In the genomic region with DNA sequence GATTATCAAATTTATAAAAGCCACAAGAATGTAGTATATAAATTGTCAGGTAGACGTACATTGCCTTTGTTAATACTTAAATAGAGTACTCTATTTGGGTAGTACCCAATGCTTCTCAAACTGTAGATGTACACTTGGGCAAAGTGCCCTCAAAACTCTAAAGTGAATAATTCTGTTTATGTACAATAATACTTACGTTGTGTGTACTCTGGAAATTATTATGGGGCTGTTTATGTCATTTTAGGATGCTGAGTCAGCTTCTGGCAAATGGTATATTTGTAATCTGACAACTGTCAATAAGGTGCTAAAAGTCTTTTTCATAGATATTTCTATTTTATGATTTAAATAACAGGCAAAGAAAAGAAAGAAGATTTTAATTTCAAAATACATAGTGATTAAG, we compare ENCODE assay signal across 20 cellular contexts.
"Had no signal": no experiment of that assay in that cellular context is flagged by ENCODE, and none has a peak within 500 bp of the region (broad histone marks: within the 10 kb centered on the region; RNA-seq: fewer than 3 reads in every experiment).

No MANE protein-coding gene starts in this region.

- H3K27me3 ChIP-seq: MG63 had no signal

- ATAC-seq: Panc1, SK-N-SH treated with all-trans-retinoic acid at 6 μM for 48 hours had no signal

- H3K27ac ChIP-seq: RWPE1 had no signal

- H3K4me3 ChIP-seq: MG63 had no signal

- DNase-seq: Karpas-422, KG1, MG63, NCI-H1092, NCI-H1105 treated with DMSO at 0.1 percent for 48 hours, NCI-H1417 treated with DMSO at 0.1 percent for 48 hours, NCI-H146, NCI-H1694 treated with DMSO at 0.1 percent for 48 hours, NCI-H2029, NCI-H2081 treated with DMSO at 0.1 percent for 48 hours, NCI-H2171, NCI-H226, NCI-H446, NCI-H510A, NCI-H526, NCI-H82, SHP77 had no signal
